Comparison of ENCODE assay signal across 21 cellular contexts in genomic region chr10:17582015-17582414, GRCh38. TPM values are rescaled to one million over a fixed set of nuclear protein-coding genes. Genes with fewer than 3 reads are reported as not detected.
DNase-seq lines count a peak whose midpoint lies in the region; ATAC-seq, FAIRE-seq and TF ChIP-seq lines count a peak whose summit lies in the region.
"Had no signal": no experiment of that assay in that cellular context is flagged by ENCODE, and none has a peak within 500 bp of the region (broad histone marks: within the 10 kb centered on the region; RNA-seq: fewer than 3 reads in every experiment).

No MANE protein-coding gene starts in this region.

- H2AFZ ChIP-seq in Karpas-422 (ENCODE audit: low read length), result peak overlapping the region; percentile 59; the same call in 1 of the 2 replicates
- no peak overlapping the region for H2AFZ ChIP-seq in GM12878 (ENCODE audit: control insufficient read depth, low read depth, low read length)
- H2AFZ ChIP-seq: GM23338 had no signal

- H4K20me1 ChIP-seq in BLaER1 (no peaks in the 10 kb centered on the region), DOHH2 (ENCODE audit: control insufficient read depth, insufficient read depth, low read depth, low read length) (no peaks in the 10 kb centered on the region), Karpas-422 (ENCODE audit: insufficient read depth, low read depth, low read length) (no peaks in the 10 kb centered on the region), GM12878 (ENCODE audit: control insufficient read depth, insufficient read depth) (no peaks in the 10 kb centered on the region)

- TF ChIP-seq CTCF in DOHH2 (IDR thresholded peaks at IDR 0.05; ENCODE audit: low read depth, low read length, poor library complexity, severe bottlenecking) (no peak), GM12878 (IDR thresholded peaks at IDR 0.05 in 2 of 3, conservative IDR thresholded peaks at IDR 0.05 in 1 of 3; ENCODE audit: control insufficient read depth in 2 of 3, extremely low read depth in 1 of 3, insufficient read depth in 1 of 3, low read depth in 3 of 3, low read length in 3 of 3) (no peak), right atrium auricular region (IDR thresholded peaks at IDR 0.05) (no peak)

- no peak overlapping the region for H3K4me2 ChIP-seq in BLaER1
- H3K4me2 ChIP-seq in DOHH2 (ENCODE audit: low read length), result peak overlapping the region; percentile 39
- peak overlapping the region; percentile 56 for H3K4me2 ChIP-seq in Karpas-422 (ENCODE audit: low read depth, low read length, poor library complexity, severe bottlenecking)
- no peak overlapping the region for H3K4me2 ChIP-seq in GM12878 (ENCODE audit: control insufficient read depth, insufficient read depth)
- H3K4me2 ChIP-seq: GM23338 had no signal

- H3K9me3 ChIP-seq in BLaER1, result peaks cover 16% of the 10 kb centered on the region
- H3K9me3 ChIP-seq in DOHH2 (ENCODE audit: control insufficient read depth, insufficient read depth, low read length), result no peaks in the 10 kb centered on the region
- H3K9me3 ChIP-seq in Karpas-422 (ENCODE audit: low read length), result no peaks in the 10 kb centered on the region
- no peaks in the 10 kb centered on the region for H3K9me3 ChIP-seq in GM12878 (replicated peaks; ENCODE audit: control insufficient read depth, insufficient read depth, low read length)
- H3K9me3 ChIP-seq in right atrium auricular region, result no peaks in the 10 kb centered on the region
- H3K9me3 ChIP-seq: Caco-2 had no signal

- intact Hi-C loops in GM12878 (cut with micrococcal nuclease; ENCODE audit: unreplicated experiment), result no loop called here
- intact Hi-C loops in activated CD4-positive, alpha-beta T cell treated with anti-CD3 and anti-CD28 coated beads, Interleukin-2, amount 10 ng/mL, durations not matched to agents 24 days and 14 days (cut with micrococcal nuclease), result loop anchor here (10.0 kb wide), 1 partner anchor 167 kb away; no protein-coding TSS in a partner anchor

- 0 out of 2 replicates have a peak, but pooled peaks cover 2% of the 10 kb centered on the region for H3F3A ChIP-seq in DOHH2 (ENCODE audit: control insufficient read depth, insufficient read depth)

- H3K36me3 Mint-ChIP-seq in activated CD4-positive, alpha-beta T cell treated with anti-CD3 and anti-CD28 coated beads, Interleukin-2, amount 10 ng/mL, durations not matched to agents 24 days and 14 days (ENCODE audit: low read depth), result no peaks in the 10 kb centered on the region
- H3K36me3 Mint-ChIP-seq: CD4-positive, CD25-positive, alpha-beta regulatory T cell; CD8-positive, alpha-beta T cell had no signal

- peaks cover 71% of the 10 kb centered on the region for H3K4me1 ChIP-seq in BLaER1
- H3K4me1 ChIP-seq in DOHH2 (ENCODE audit: control insufficient read depth, low read length), result peaks cover 16% of the 10 kb centered on the region
- H3K4me1 ChIP-seq in Karpas-422 (ENCODE audit: low read length), result peaks cover 50% of the 10 kb centered on the region
- peaks cover 4% of the 10 kb centered on the region for H3K4me1 ChIP-seq in GM12878 (ENCODE audit: control insufficient read depth, insufficient read depth, low read length)
- no peaks in the 10 kb centered on the region for H3K4me1 ChIP-seq in right atrium auricular region

- 37% methylated on average over 3 of the region's 3 CpGs for WGBS in GM12878 (ENCODE audit: insufficient coverage, insufficient replicate concordance, low lambda C conversion rate, missing lambda C conversion rate)

- H3K79me2 ChIP-seq in DOHH2 (ENCODE audit: control insufficient read depth, low read length) (no peaks in the 10 kb centered on the region), Karpas-422 (ENCODE audit: low read length) (no peaks in the 10 kb centered on the region), GM12878 (ENCODE audit: control insufficient read depth, insufficient read depth, low read length) (no peaks in the 10 kb centered on the region)

- H3K9ac ChIP-seq in BLaER1 (no peak overlapping the region), Karpas-422 (ENCODE audit: low read length) (no peak overlapping the region), GM12878 (ENCODE audit: control insufficient read depth, insufficient read depth, low read length) (no peak overlapping the region)

- H3K9me2 ChIP-seq in DOHH2 (replicated peaks; ENCODE audit: control insufficient read depth, low read length), result no peaks in the 10 kb centered on the region
- H3K9me2 ChIP-seq in Karpas-422 (replicated peaks; ENCODE audit: insufficient read depth, low read length), result no peaks in the 10 kb centered on the region

- H3K9me3 Mint-ChIP-seq in activated CD4-positive, alpha-beta T cell treated with anti-CD3 and anti-CD28 coated beads, Interleukin-2, amount 10 ng/mL, durations not matched to agents 24 days and 14 days, result no peaks in the 10 kb centered on the region
- H3K9me3 Mint-ChIP-seq: CD8-positive, alpha-beta T cell; GM23338; H9 had no signal

- no peak overlapping the region for H3K4me3 Mint-ChIP-seq in activated CD4-positive, alpha-beta T cell treated with anti-CD3 and anti-CD28 coated beads, Interleukin-2, amount 10 ng/mL, durations not matched to agents 24 days and 14 days
- H3K4me3 Mint-ChIP-seq: CD4-positive, CD25-positive, alpha-beta regulatory T cell; CD8-positive, alpha-beta T cell; GM23338; H9 had no signal

- peaks cover 7% of the 10 kb centered on the region for H3K4me1 Mint-ChIP-seq in activated CD4-positive, alpha-beta T cell treated with anti-CD3 and anti-CD28 coated beads, Interleukin-2, amount 10 ng/mL, durations not matched to agents 24 days and 14 days

- no TSS peak for BruUV-seq in GM12878 (replicated peaks; lab: Mats Ljungman, UMichigan)

- in situ Hi-C loops in GM12878 (cut with MboI), result no loop called here

- H3K27ac Mint-ChIP-seq in activated CD4-positive, alpha-beta T cell treated with anti-CD3 and anti-CD28 coated beads, Interleukin-2, amount 10 ng/mL, durations not matched to agents 24 days and 14 days, result no peak overlapping the region
- H3K27ac Mint-ChIP-seq: CD4-positive, CD25-positive, alpha-beta regulatory T cell; CD8-positive, alpha-beta T cell; GM23338; H9 had no signal

- POLR2A ChIA-PET in GM12878 (lab: Charles Lee), result no interaction called here

- no peak for TF ChIP-seq POLR2A in GM12878 (IDR thresholded peaks at IDR 0.05; ENCODE audit: low read depth, low read length)

- RAD21 ChIA-PET in GM12878 (lab: Charles Lee; ENCODE audit: unreplicated experiment), result no interaction called here

- H3K27me3 Mint-ChIP-seq in activated CD4-positive, alpha-beta T cell treated with anti-CD3 and anti-CD28 coated beads, Interleukin-2, amount 10 ng/mL, durations not matched to agents 24 days and 14 days, result peaks cover 2% of the 10 kb centered on the region

- CTCF ChIA-PET in GM12878 (lab: Yijun Ruan, JAX), result no interaction called here

- H3K36me3 ChIP-seq in BLaER1 (peaks cover 9% of the 10 kb centered on the region), DOHH2 (ENCODE audit: control insufficient read depth, low read length) (no peaks in the 10 kb centered on the region), Karpas-422 (ENCODE audit: insufficient read depth, low read length) (no peaks in the 10 kb centered on the region), GM12878 (ENCODE audit: control insufficient read depth in 2 of 2, insufficient read depth in 2 of 2, low read length in 1 of 2) (no peaks in the 10 kb centered on the region), right atrium auricular region (no peaks in the 10 kb centered on the region)

- no peaks in the 10 kb centered on the region for H3K27me3 ChIP-seq in BLaER1
- H3K27me3 ChIP-seq in DOHH2 (ENCODE audit: control insufficient read depth, low read length), result peaks cover 5% of the 10 kb centered on the region
- no peaks in the 10 kb centered on the region for H3K27me3 ChIP-seq in Karpas-422 (ENCODE audit: low read length)
- H3K27me3 ChIP-seq in GM12878 (replicated peaks in 1 of 2; ENCODE audit: control insufficient read depth in 2 of 2, insufficient read depth in 2 of 2, low read length in 1 of 2), result no peaks in the 10 kb centered on the region
- H3K27me3 ChIP-seq in right atrium auricular region, result no peaks in the 10 kb centered on the region

- no peak for TF ChIP-seq EP300 in GM12878 (IDR thresholded peaks at IDR 0.05; ENCODE audit: borderline replicate concordance in 1 of 2, control insufficient read depth in 1 of 2, low read depth in 2 of 2, low read length in 2 of 2)

- no peak for FAIRE-seq in GM12878 (lab: Jason Lieb, UNC)
- FAIRE-seq: GM12891, GM18507 had no signal

- H3K27ac ChIP-seq in BLaER1 (0 out of 2 replicates have a peak overlapping the region, but pooled peaks have one; percentile 22), DOHH2 (ENCODE audit: low read depth, low read length) (peak overlapping the region; percentile 35), Karpas-422 (ENCODE audit: low read length) (peak overlapping the region; percentile 28; the same call in 1 of the 2 replicates), GM12878 (ENCODE audit: control insufficient read depth, insufficient read depth) (no peak overlapping the region), right atrium auricular region (no peak overlapping the region)
- H3K27ac ChIP-seq: C4-2B had no signal

- TF ChIP-seq RAD21 in GM12878 (IDR thresholded peaks at IDR 0.05; ENCODE audit: insufficient read depth, low read depth, low read length), result no peak

- H3K4me3 ChIP-seq in BLaER1 (no peak overlapping the region), DOHH2 (ENCODE audit: low read length) (no peak overlapping the region), Karpas-422 (ENCODE audit: low read length) (0 out of 2 replicates have a peak overlapping the region, but pooled peaks have one; percentile 22), GM12878 (no peak overlapping the region), right atrium auricular region (no peak overlapping the region)
- H3K4me3 ChIP-seq: GM23338 had no signal

- ATAC-seq in GM12878 (no peak), HG03139 (IDR thresholded peaks at IDR 0.05; ENCODE audit: unreplicated experiment) (no peak)
- ATAC-seq: CD8-positive, alpha-beta T cell; GM23338; HCT116 had no signal

- DNase-seq in Karpas-422 (peak; percentile 77), GM12878 (ENCODE audit: low read depth, low spot score) (no peak), right atrium auricular region (ENCODE audit: low spot score) (no peak), RKO (ENCODE audit: low spot score) (no peak)
- no peak for DNase-seq in activated CD4-positive, alpha-beta T cell treated with anti-CD3 and anti-CD28 coated beads, Interleukin-2, amount 10 ng/mL, durations not matched to agents 24 days and 14 days
- DNase-seq: Caco-2; CD4-positive, CD25-positive, alpha-beta regulatory T cell; CD8-positive, alpha-beta T cell; DMS153; DND-41; EL; GDM1; H9 had no signal

- SMC1A ChIA-PET in GM12878 (lab: Charles Lee; ENCODE audit: uncharacterized antibody, unreplicated experiment), result interaction anchor here (0.6 kb wide), 1 partner anchor 72 kb away, joined by 3 read pairs; no protein-coding TSS in a partner anchor

RNA-seq across cellular contexts. Expression of gene HACD1, which starts 35.2 kb away (rescaled TPM):
- not detected in 2 replicates for total RNA-seq in Karpas-422 (2014; rRNA removed; shearing (Covaris generic); ENCODE audit: low replicate concordance)
- total RNA-seq in GM12878 (2013; cell fraction: nucleolus; rRNA removed), result 0.94 and 1.3 TPM in 2 replicates
- 1.2 and 1.5 TPM in 2 replicates for total RNA-seq in GM12878 (2014; rRNA removed)
- total RNA-seq in GM12878 (2014; rRNA removed; fragmentation: Illumina TruSeq; extraction: Trizol), result 0.22 and 1.1 TPM in 2 replicates
- 0.38 and 0.80 TPM in 2 replicates for total RNA-seq in GM12878 (2021)
- polyA plus RNA-seq in GM12878 (2011; ENCODE audit: low read depth), result not detected
- polyA plus RNA-seq in GM12878 (2011; rRNA removed), result 1.5 and 1.6 TPM in 2 replicates
- 0.36 and 0.40 TPM in 2 replicates for polyA plus RNA-seq in GM12878 (2011; cell fraction: cytosol; rRNA removed)
- polyA plus RNA-seq in GM12878 (2011; cell fraction: nucleus; rRNA removed), result 1.0 and 1.4 TPM in 2 replicates
- 0.97 TPM in 1 of 2 replicates, not detected in the other for polyA plus RNA-seq in GM12878 (2012)
- polyA plus RNA-seq in GM12878 (2014; fragmentation: Illumina TruSeq; extraction: Trizol), result 0.57 and 1.5 TPM in 2 replicates
- polyA plus RNA-seq in GM12878 (2014; fragmentation: Nextera tagmentation; extraction: Ambion mirVana), result under 1 TPM in 1 of 2 experiments, not detected in 1; 0.29 TPM
- 1.3 and 2.6 TPM in 2 replicates for polyA plus RNA-seq in GM12878 (2014; rRNA removed)
- polyA plus RNA-seq in GM12878 (2016; fragmentation: Nextera tagmentation; extraction: Ambion mirVana), result under 1 TPM; 0.78 to 0.96 TPM
- 1.4 and 1.8 TPM in 2 replicates for polyA minus RNA-seq in GM12878 (2011; rRNA and poly(A)+ RNA removed)
- polyA minus RNA-seq in GM12878 (2011; cell fraction: cytosol; rRNA and poly(A)+ RNA removed), result not detected in 2 replicates
- polyA minus RNA-seq in GM12878 (2011; cell fraction: nucleus; rRNA and poly(A)+ RNA removed), result 0.97 and 1.2 TPM in 2 replicates
- 100 to 1,000 TPM; 101 to 143 TPM for total RNA-seq in right atrium auricular region
- 1.1 and 1.2 TPM in 2 replicates for total RNA-seq in activated CD4-positive, alpha-beta T cell treated with anti-CD3 and anti-CD28 coated beads, Interleukin-2, amount 10 ng/mL, durations not matched to agents 24 days and 14 days
- total RNA-seq: CD8-positive, alpha-beta T cell had no signal

Comparison
In these comparisons a context has a peak if more than half of its experiments do, and no peak if none do; other contexts are left out.
1. H3K27ac ChIP-seq: peak in BLaER1 (single experiment), DOHH2 (single experiment) and Karpas-422 (single experiment); none in GM12878 (single experiment) and right atrium auricular region (0 of 2).
2. H3K4me2 ChIP-seq: peak in DOHH2 (single experiment) and Karpas-422 (single experiment); none in BLaER1 (single experiment) and GM12878 (single experiment).
3. RNA of gene HACD1, which starts 35.2 kb away (total RNA-seq): 101 to 143 TPM in right atrium auricular region; 1.1 to 1.2 TPM in activated CD4-positive, alpha-beta T cell treated with anti-CD3 and anti-CD28 coated beads, Interleukin-2, amount 10 ng/mL, durations not matched to agents 24 days and 14 days, 0.22 to 1.5 TPM in GM12878 and not detected in Karpas-422; every median in the first group is over 10 times any median in the second.